10 cellular contexts compared by ENCODE assay signal in genomic region chr9:104177003-104177611, GRCh38.
DNase-seq lines count a peak whose midpoint lies in the region; ATAC-seq, FAIRE-seq and TF ChIP-seq lines count a peak whose summit lies in the region.
"Had no signal": no experiment of that assay in that cellular context is flagged by ENCODE, and none has a peak within 500 bp of the region (broad histone marks: within the 10 kb centered on the region; RNA-seq: fewer than 3 reads in every experiment).

No MANE protein-coding gene starts in this region.

- in situ Hi-C loops in GM12878 (cut with MboI) = loop anchor here (10.0 kb wide), 1 partner anchor 208 kb away; no protein-coding TSS in a partner anchor

- peak; percentile 51 for TF ChIP-seq RAD21 in GM12878 (IDR thresholded peaks at IDR 0.05; ENCODE audit: insufficient read depth, low read depth, low read length)

- H3K36me3 ChIP-seq in Karpas-422 (ENCODE audit: insufficient read depth, low read length) (no peaks in the 10 kb centered on the region), GM12878 (ENCODE audit: control insufficient read depth in 2 of 2, insufficient read depth in 2 of 2, low read length in 1 of 2) (no peaks in the 10 kb centered on the region), prostate gland (no peaks in the 10 kb centered on the region)

- H3K4me2 ChIP-seq in Karpas-422 (ENCODE audit: low read depth, low read length, poor library complexity, severe bottlenecking) = no peak overlapping the region
- no peak overlapping the region for H3K4me2 ChIP-seq in GM12878 (ENCODE audit: control insufficient read depth, insufficient read depth)

- BruUV-seq in GM12878 (replicated peaks; lab: Mats Ljungman, UMichigan) = no TSS peak

- RAD21 ChIA-PET in GM12878 (lab: Charles Lee; ENCODE audit: unreplicated experiment) = interaction anchor here (0.7 to 2.7 kb wide), 4 partner anchors 14 to 566 kb away, joined by 3 to 18 read pairs (median 4); no protein-coding TSS in a partner anchor

- SMC1A ChIA-PET in GM12878 (lab: Charles Lee; ENCODE audit: uncharacterized antibody, unreplicated experiment) = interaction anchor here (0.7 to 3.2 kb wide), 9 partner anchors 8 to 757 kb away, joined by 3 to 38 read pairs (median 6); partner anchors contain the start of gene NIPSNAP3A

- ATAC-seq in GM12878 = peak; percentile 87

- H3K4me1 ChIP-seq in Karpas-422 (ENCODE audit: low read length) = no peaks in the 10 kb centered on the region
- 0 out of 2 replicates have a peak, but pooled peaks cover 2% of the 10 kb centered on the region for H3K4me1 ChIP-seq in GM12878 (ENCODE audit: control insufficient read depth, insufficient read depth, low read length)
- no peaks in the 10 kb centered on the region for H3K4me1 ChIP-seq in prostate gland (replicated peaks)

- no peak for TF ChIP-seq POLR2A in GM12878 (IDR thresholded peaks at IDR 0.05; ENCODE audit: low read depth, low read length)
- TF ChIP-seq POLR2A in prostate gland (IDR thresholded peaks at IDR 0.05) = no peak

- no peak overlapping the region for H3K9ac ChIP-seq in Karpas-422 (ENCODE audit: low read length)
- no peak overlapping the region for H3K9ac ChIP-seq in GM12878 (ENCODE audit: control insufficient read depth, insufficient read depth, low read length)

- no peaks in the 10 kb centered on the region for H4K20me1 ChIP-seq in Karpas-422 (ENCODE audit: insufficient read depth, low read depth, low read length)
- no peaks in the 10 kb centered on the region for H4K20me1 ChIP-seq in GM12878 (ENCODE audit: control insufficient read depth, insufficient read depth)

- POLR2A ChIA-PET in GM12878 (lab: Charles Lee) = interaction anchor here (0.6 kb wide), 1 partner anchor 1910 kb away, joined by 7 read pairs; no protein-coding TSS in a partner anchor

- H3K79me2 ChIP-seq in Karpas-422 (ENCODE audit: low read length) (no peaks in the 10 kb centered on the region), GM12878 (ENCODE audit: control insufficient read depth, insufficient read depth, low read length) (no peaks in the 10 kb centered on the region)

- H3K9me2 ChIP-seq in Karpas-422 (replicated peaks; ENCODE audit: insufficient read depth, low read length) = no peaks in the 10 kb centered on the region

- no peak overlapping the region for H2AFZ ChIP-seq in Karpas-422 (ENCODE audit: low read length)
- no peak overlapping the region for H2AFZ ChIP-seq in GM12878 (ENCODE audit: control insufficient read depth, low read depth, low read length)

- TF ChIP-seq EP300 in GM12878 (IDR thresholded peaks at IDR 0.05; ENCODE audit: borderline replicate concordance in 1 of 2, control insufficient read depth in 1 of 2, low read depth in 2 of 2, low read length in 2 of 2) = no peak

- no peaks in the 10 kb centered on the region for H3K27me3 ChIP-seq in Karpas-422 (ENCODE audit: low read length)
- H3K27me3 ChIP-seq in GM12878 (replicated peaks in 1 of 2; ENCODE audit: control insufficient read depth in 2 of 2, insufficient read depth in 2 of 2, low read length in 1 of 2) = no peaks in the 10 kb centered on the region
- H3K27me3 ChIP-seq in prostate gland (replicated peaks; ENCODE audit: insufficient read depth) = no peaks in the 10 kb centered on the region

- peak; percentile 63 for DNase-seq in DMS 273 (lab: John Stamatoyannopoulos, UW; ENCODE audit: unreplicated experiment)
- no peak for DNase-seq in DMS 273 treated with DMSO at 0.1 percent for 48 hours (lab: John Stamatoyannopoulos, UW)
- peak; percentile 60 for DNase-seq in Karpas-422
- no peak for DNase-seq in GM12878 (ENCODE audit: low read depth, low spot score)
- DNase-seq in prostate gland (ENCODE audit: low spot score) = no peak
- no peak for DNase-seq in NCI-H2107 (lab: John Stamatoyannopoulos, UW)
- no peak for DNase-seq in stimulated activated CD4-positive, alpha-beta T cell treated with anti-CD3 and anti-CD28 coated beads, Interleukin-2, amount 100 ng/mL, for 24 hours
- no peak for DNase-seq in activated naive CD4-positive, alpha-beta T cell (lab: John Stamatoyannopoulos, UW)
- DNase-seq: activated B cell treated with CpG ODN at 0.5 μM for 24 hours had no signal

- FAIRE-seq in GM12878 (lab: Jason Lieb, UNC) = peak; percentile 41
- FAIRE-seq: A204.1 had no signal

- H3K27ac ChIP-seq in Karpas-422 (ENCODE audit: low read length) = no peak overlapping the region
- no peak overlapping the region for H3K27ac ChIP-seq in GM12878 (ENCODE audit: control insufficient read depth, insufficient read depth)
- H3K27ac ChIP-seq in prostate gland = no peak overlapping the region

- H3K9me3 ChIP-seq in Karpas-422 (ENCODE audit: low read length) (no peaks in the 10 kb centered on the region), GM12878 (replicated peaks; ENCODE audit: control insufficient read depth, insufficient read depth, low read length) (no peaks in the 10 kb centered on the region), prostate gland (no peaks in the 10 kb centered on the region)

- TF ChIP-seq CTCF in GM12878 (IDR thresholded peaks at IDR 0.05 in 2 of 3, conservative IDR thresholded peaks at IDR 0.05 in 1 of 3; ENCODE audit: control insufficient read depth in 2 of 3, extremely low read depth in 1 of 3, insufficient read depth in 1 of 3, low read depth in 3 of 3, low read length in 3 of 3) (peak; percentile 36 to 51 (median 41); a peak in 4 of 6 replicates), prostate gland (IDR thresholded peaks at IDR 0.05) (peak in 3 of 4 experiments; percentile 28 to 53 (median 34))

- H3K4me3 ChIP-seq in Karpas-422 (ENCODE audit: low read length) (no peak overlapping the region), GM12878 (no peak overlapping the region), prostate gland (no peak overlapping the region)

- intact Hi-C loops in GM12878 (cut with micrococcal nuclease; ENCODE audit: unreplicated experiment) (loop anchor here (1.0 to 2.0 kb wide), 4 partner anchors 209 to 566 kb away; no protein-coding TSS in a partner anchor), prostate gland (cut with DNase I) (no loop called here)

- WGBS in GM12878 (ENCODE audit: insufficient coverage, insufficient replicate concordance, low lambda C conversion rate, missing lambda C conversion rate) = 28% methylated on average over 3 of the region's 3 CpGs
- 71% methylated on average over 3 of the region's 3 CpGs for WGBS in prostate gland

- CTCF ChIA-PET in GM12878 (lab: Yijun Ruan, JAX) = interaction anchor here (0.6 to 3.1 kb wide), 16 partner anchors 8 to 590 kb away, joined by 3 to 48 read pairs (median 3); no protein-coding TSS in a partner anchor

TF ChIP-seq in GM12878, 131 proteins besides CTCF, POLR2A, EP300 and RAD21:
- TF ChIP-seq CBFB (IDR thresholded peaks at IDR 0.05; ENCODE audit: low read depth) = no peak
- TF ChIP-seq ZZZ3 (IDR thresholded peaks at IDR 0.05; ENCODE audit: control insufficient read depth, insufficient read length, low read depth) = no peak
- 0 out of 2 replicates have a peak, but pooled peaks have one; percentile 11 for TF ChIP-seq NFIC (IDR thresholded peaks at IDR 0.05; ENCODE audit: low read depth, low read length)
- TF ChIP-seq SMC3 (IDR thresholded peaks at IDR 0.05; ENCODE audit: borderline replicate concordance, low read length) = peak; percentile 42; the same call in 1 of the 2 replicates
- TF ChIP-seq NBN (IDR thresholded peaks at IDR 0.05) = no peak
- no peak for TF ChIP-seq CHD4 (IDR thresholded peaks at IDR 0.05)
- no peak for TF ChIP-seq POLR2AphosphoS5 (IDR thresholded peaks at IDR 0.05; ENCODE audit: low read length)
- no peak for TF ChIP-seq MYB (IDR thresholded peaks at IDR 0.05; ENCODE audit: borderline replicate concordance, low read depth, low read length)

Comparison
In these comparisons a context has a peak if more than half of its experiments do, and no peak if none do; other contexts are left out.
1. DNase-seq: peak in DMS 273 (single experiment) and Karpas-422 (single experiment); none in DMS 273 treated with DMSO at 0.1 percent for 48 hours (single experiment), GM12878 (single experiment), prostate gland (single experiment), NCI-H2107 (single experiment), stimulated activated CD4-positive, alpha-beta T cell treated with anti-CD3 and anti-CD28 coated beads, Interleukin-2, amount 100 ng/mL, for 24 hours (0 of 2) and activated naive CD4-positive, alpha-beta T cell (0 of 4).